8 cellular contexts compared by ENCODE assay signal in genomic region chr2:96760036-96760985, GRCh38. TPM values are rescaled to one million over a fixed set of nuclear protein-coding genes. Genes with fewer than 3 reads are reported as not detected.
A peak's percentile ranks its signal among the peaks of the same experiment; 100 is the strongest.
DNase-seq lines count a peak whose midpoint lies in the region; ATAC-seq and TF ChIP-seq lines count a peak whose summit lies in the region.

Gene CNNM4, plus strand, starts transcription at chr2:96760902. Its CDS starts 98 bp downstream, at chr2:96761000.

- H3K27me3 Mint-ChIP-seq in activated naive CD8-positive, alpha-beta T cell treated with anti-CD3 and anti-CD28 coated beads, Interleukin-2, amount 10 ng/mL, durations not matched to agents 7 days and 5 days: no peaks in the 10 kb centered on the region

- H3K27ac Mint-ChIP-seq in activated naive CD8-positive, alpha-beta T cell treated with anti-CD3 and anti-CD28 coated beads, Interleukin-2, amount 10 ng/mL, durations not matched to agents 7 days and 5 days: peak within 1 kb of the TSS; percentile 87

- H3K36me3 ChIP-seq in parathyroid adenoma (ENCODE audit: control insufficient read depth, insufficient read depth, low read length) (no peaks in the 10 kb centered on the region), tibial nerve (no peaks in the 10 kb centered on the region)

- TF ChIP-seq POLR2A in tibial nerve (IDR thresholded peaks at IDR 0.05): peak; percentile 69 to 76

- TF ChIP-seq CTCF in GM12865 (IDR thresholded peaks at IDR 0.05; ENCODE audit: insufficient read depth, low read depth, low read length, missing control alignments): no peak
- TF ChIP-seq CTCF in parathyroid adenoma (IDR thresholded peaks at IDR 0.05): peak; percentile 20
- TF ChIP-seq CTCF in tibial nerve (IDR thresholded peaks at IDR 0.05): peak in 1 of 5 experiments; percentile 18

- no peaks in the 10 kb centered on the region for H3K79me2 ChIP-seq in parathyroid adenoma

- H3K36me3 Mint-ChIP-seq in activated naive CD8-positive, alpha-beta T cell treated with anti-CD3 and anti-CD28 coated beads, Interleukin-2, amount 10 ng/mL, durations not matched to agents 7 days and 5 days: no peaks in the 10 kb centered on the region

- WGBS in tibial nerve, 2 donors: 10% methylated on average over 24 to 25 of the region's 62 CpGs

- H3K4me3 Mint-ChIP-seq in activated naive CD8-positive, alpha-beta T cell treated with anti-CD3 and anti-CD28 coated beads, Interleukin-2, amount 10 ng/mL, durations not matched to agents 7 days and 5 days: peak within 1 kb of the TSS; percentile 89

- H3K4me2 ChIP-seq in parathyroid adenoma (ENCODE audit: low read length): peak within 1 kb of the TSS; percentile 98

- H3K9me3 ChIP-seq in parathyroid adenoma (ENCODE audit: control insufficient read depth, low read length): no peaks in the 10 kb centered on the region
- H3K9me3 ChIP-seq in tibial nerve: no peaks in the 10 kb centered on the region

- intact Hi-C loops in Right ventricle myocardium superior (cut with DNase I): loop anchor here (5.0 kb wide), 1 partner anchor 37 kb away; no protein-coding TSS in a partner anchor

- peak within 1 kb of the TSS; percentile 93 for H2AFZ ChIP-seq in parathyroid adenoma

- H3K27ac ChIP-seq in parathyroid adenoma (peak within 1 kb of the TSS; percentile 56), tibial nerve (peak within 1 kb of the TSS; percentile 76 to 95 (median 88))

- no peaks in the 10 kb centered on the region for H3K9me3 Mint-ChIP-seq in activated naive CD8-positive, alpha-beta T cell treated with anti-CD3 and anti-CD28 coated beads, Interleukin-2, amount 10 ng/mL, durations not matched to agents 7 days and 5 days

- H3K4me3 ChIP-seq in GM12865 (ENCODE audit: low read depth, low read length) (peak within 1 kb of the TSS; percentile 70), parathyroid adenoma (ENCODE audit: low read depth, low read length) (peak within 1 kb of the TSS; percentile 60), tibial nerve (peak within 1 kb of the TSS; percentile 67 to 85 (median 76))

- H3K9ac ChIP-seq in parathyroid adenoma: no peak within 1 kb of the TSS

- DNase-seq in GM12865 (ENCODE audit: low read depth): peak; percentile 96
- peak; percentile 87 for DNase-seq in NCI-H1105 treated with DMSO at 0.1 percent for 48 hours (lab: John Stamatoyannopoulos, UW)
- DNase-seq in SKM-1 treated with dmso at 0.1 percent for 144 hours (lab: John Stamatoyannopoulos, UW; ENCODE audit: unreplicated experiment): peak; percentile 92
- peak; percentile 93 for DNase-seq in activated naive CD8-positive, alpha-beta T cell treated with anti-CD3 and anti-CD28 coated beads, Interleukin-2, amount 10 ng/mL, durations not matched to agents 7 days and 5 days
- peak; percentile 97 for DNase-seq in Right ventricle myocardium superior
- DNase-seq in tibial nerve (ENCODE audit: low spot score in 2 of 2): peak; percentile 87 to 89

- peaks cover 14% of the 10 kb centered on the region for H3K4me1 ChIP-seq in parathyroid adenoma
- peaks cover 0 to 55% (median 44%) of the 10 kb centered on the region in 4 donors for H3K4me1 ChIP-seq in tibial nerve

- TF ChIP-seq EP300 in tibial nerve (IDR thresholded peaks at IDR 0.05): peak; percentile 63 to 75

- H3K27me3 ChIP-seq in parathyroid adenoma (ENCODE audit: control insufficient read depth, insufficient read depth, low read length): no peaks in the 10 kb centered on the region
- no peaks in the 10 kb centered on the region for H3K27me3 ChIP-seq in tibial nerve

- ATAC-seq in HG02678 (IDR thresholded peaks at IDR 0.05; ENCODE audit: unreplicated experiment): peak; percentile 87
- peak; percentile 93 for ATAC-seq in activated naive CD8-positive, alpha-beta T cell treated with anti-CD3 and anti-CD28 coated beads, Interleukin-2, amount 10 ng/mL, durations not matched to agents 7 days and 5 days (ENCODE audit: low read depth)
- peak; percentile 96 for ATAC-seq in Right ventricle myocardium superior (ENCODE audit: poor library complexity)

- peaks cover 40% of the 10 kb centered on the region for H3K4me1 Mint-ChIP-seq in activated naive CD8-positive, alpha-beta T cell treated with anti-CD3 and anti-CD28 coated beads, Interleukin-2, amount 10 ng/mL, durations not matched to agents 7 days and 5 days

- POLR2A ChIA-PET in activated naive CD8-positive, alpha-beta T cell treated with anti-CD3 and anti-CD28 coated beads, Interleukin-2, amount 10 ng/mL, durations not matched to agents 7 days and 5 days (lab: Charles Lee): interaction anchor here (1.3 to 4.0 kb wide), 2 partner anchors 14 to 123 kb away, joined by 5 to 16 read pairs; partner anchors contain the start of gene KANSL3

RNA-seq across cellular contexts. Expression of gene CNNM4, which starts in this region (rescaled TPM):
- 1 to 10 TPM; 6.9 to 7.9 TPM for total RNA-seq in activated naive CD8-positive, alpha-beta T cell treated with anti-CD3 and anti-CD28 coated beads, Interleukin-2, amount 10 ng/mL, durations not matched to agents 7 days and 5 days
- total RNA-seq in Right ventricle myocardium superior (31.4 TPM), tibial nerve (10 to 100 TPM in 1 of 4 donors, 1 to 10 TPM in 3; 6.3 to 10.2 (median 7.9) TPM)

Comparison
In these comparisons a context has a peak if more than half of its experiments do, and no peak if none do; other contexts are left out.
1. Peak in every context shown above with its lines: DNase-seq, ATAC-seq, H3K4me3 ChIP-seq and H3K27ac ChIP-seq.